2 cellular contexts compared by ENCODE assay signal in the genomic region with DNA sequence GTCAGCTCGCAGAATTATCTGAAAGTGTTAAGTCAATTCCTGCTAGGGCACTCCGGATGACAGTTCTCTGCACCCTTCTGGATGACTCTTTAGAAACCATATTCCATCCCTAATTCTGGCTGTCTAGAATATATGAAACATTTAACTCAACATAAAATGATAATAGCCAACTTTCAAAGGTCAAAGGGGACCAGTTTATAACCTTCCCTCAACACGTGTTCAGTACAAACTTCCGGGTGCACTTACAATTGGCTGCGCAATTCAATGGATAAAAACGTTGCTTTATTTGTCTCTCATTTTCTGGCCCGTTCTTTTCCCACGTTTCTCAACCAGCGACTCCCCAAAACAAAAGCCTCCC.
A peak's percentile ranks its signal among the peaks of the same experiment; 100 is the strongest.
TF ChIP-seq lines count a peak whose summit lies in the region.

No MANE protein-coding gene starts in this region.

TF ChIP-seq in IMR-90, 13 proteins besides CTCF, POLR2A, EP300 and RAD21:
- TF ChIP-seq MXI1 (IDR thresholded peaks at IDR 0.05; ENCODE audit: borderline replicate concordance, low read depth, low read length) (peak; percentile 83; the same call in 1 of the 2 replicates), BHLHE40 (IDR thresholded peaks at IDR 0.05; ENCODE audit: low read depth, low read length) (no peak), MAZ (IDR thresholded peaks at IDR 0.05; ENCODE audit: borderline replicate concordance, low read depth, low read length) (no peak), RCOR1 (IDR thresholded peaks at IDR 0.05; ENCODE audit: insufficient replicate concordance, low read length) (no peak)
- TF ChIP-seq, protein P1, sequence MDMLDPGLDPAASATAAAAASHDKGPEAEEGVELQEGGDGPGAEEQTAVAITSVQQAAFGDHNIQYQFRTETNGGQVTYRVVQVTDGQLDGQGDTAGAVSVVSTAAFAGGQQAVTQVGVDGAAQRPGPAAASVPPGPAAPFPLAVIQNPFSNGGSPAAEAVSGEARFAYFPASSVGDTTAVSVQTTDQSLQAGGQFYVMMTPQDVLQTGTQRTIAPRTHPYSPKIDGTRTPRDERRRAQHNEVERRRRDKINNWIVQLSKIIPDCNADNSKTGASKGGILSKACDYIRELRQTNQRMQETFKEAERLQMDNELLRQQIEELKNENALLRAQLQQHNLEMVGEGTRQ (IDR thresholded peaks at IDR 0.05; ENCODE audit: low read depth, low read length): peak; percentile 60; the same call in 1 of the 2 replicates
- TF ChIP-seq, protein P2, sequence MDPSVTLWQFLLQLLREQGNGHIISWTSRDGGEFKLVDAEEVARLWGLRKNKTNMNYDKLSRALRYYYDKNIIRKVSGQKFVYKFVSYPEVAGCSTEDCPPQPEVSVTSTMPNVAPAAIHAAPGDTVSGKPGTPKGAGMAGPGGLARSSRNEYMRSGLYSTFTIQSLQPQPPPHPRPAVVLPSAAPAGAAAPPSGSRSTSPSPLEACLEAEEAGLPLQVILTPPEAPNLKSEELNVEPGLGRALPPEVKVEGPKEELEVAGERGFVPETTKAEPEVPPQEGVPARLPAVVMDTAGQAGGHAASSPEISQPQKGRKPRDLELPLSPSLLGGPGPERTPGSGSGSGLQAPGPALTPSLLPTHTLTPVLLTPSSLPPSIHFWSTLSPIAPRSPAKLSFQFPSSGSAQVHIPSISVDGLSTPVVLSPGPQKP (IDR thresholded peaks at IDR 0.05; ENCODE audit: borderline replicate concordance, low read depth, low read length): no peak

TF ChIP-seq in liver, 16 proteins besides CTCF, POLR2A, EP300 and RAD21:
- TF ChIP-seq GABPA (IDR thresholded peaks at IDR 0.05 in 1 of 2, conservative IDR thresholded peaks at IDR 0.05 in 1 of 2) (peak in 1 of 2 donors; percentile 63), TAF1 (conservative IDR thresholded peaks at IDR 0.05) (no peak), SP1 (IDR thresholded peaks at IDR 0.05) (no peak), YY1 (IDR thresholded peaks at IDR 0.05) (peak; percentile 57), NR2F2 (IDR thresholded peaks at IDR 0.05) (peak; percentile 88), HNF4A (conservative IDR thresholded peaks at IDR 0.05) (no peak), JUND (IDR thresholded peaks at IDR 0.05) (no peak), FOXA1 (IDR thresholded peaks at IDR 0.05) (no peak), RXRA (IDR thresholded peaks at IDR 0.05) (peak; percentile 36), EGR1 (IDR thresholded peaks at IDR 0.05; ENCODE audit: low read depth in 2 of 2) (no peak), HNF4G (IDR thresholded peaks at IDR 0.05) (no peak), FOXA2 (IDR thresholded peaks at IDR 0.05) (no peak)
- TF ChIP-seq, protein P3, sequence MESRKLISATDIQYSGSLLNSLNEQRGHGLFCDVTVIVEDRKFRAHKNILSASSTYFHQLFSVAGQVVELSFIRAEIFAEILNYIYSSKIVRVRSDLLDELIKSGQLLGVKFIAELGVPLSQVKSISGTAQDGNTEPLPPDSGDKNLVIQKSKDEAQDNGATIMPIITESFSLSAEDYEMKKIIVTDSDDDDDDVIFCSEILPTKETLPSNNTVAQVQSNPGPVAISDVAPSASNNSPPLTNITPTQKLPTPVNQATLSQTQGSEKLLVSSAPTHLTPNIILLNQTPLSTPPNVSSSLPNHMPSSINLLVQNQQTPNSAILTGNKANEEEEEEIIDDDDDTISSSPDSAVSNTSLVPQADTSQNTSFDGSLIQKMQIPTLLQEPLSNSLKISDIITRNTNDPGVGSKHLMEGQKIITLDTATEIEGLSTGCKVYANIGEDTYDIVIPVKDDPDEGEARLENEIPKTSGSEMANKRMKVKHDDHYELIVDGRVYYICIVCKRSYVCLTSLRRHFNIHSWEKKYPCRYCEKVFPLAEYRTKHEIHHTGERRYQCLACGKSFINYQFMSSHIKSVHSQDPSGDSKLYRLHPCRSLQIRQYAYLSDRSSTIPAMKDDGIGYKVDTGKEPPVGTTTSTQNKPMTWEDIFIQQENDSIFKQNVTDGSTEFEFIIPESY (IDR thresholded peaks at IDR 0.05): no peak
- TF ChIP-seq, protein P4, sequence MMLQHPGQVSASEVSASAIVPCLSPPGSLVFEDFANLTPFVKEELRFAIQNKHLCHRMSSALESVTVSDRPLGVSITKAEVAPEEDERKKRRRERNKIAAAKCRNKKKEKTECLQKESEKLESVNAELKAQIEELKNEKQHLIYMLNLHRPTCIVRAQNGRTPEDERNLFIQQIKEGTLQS (IDR thresholded peaks at IDR 0.05): no peak
- TF ChIP-seq, protein P5, sequence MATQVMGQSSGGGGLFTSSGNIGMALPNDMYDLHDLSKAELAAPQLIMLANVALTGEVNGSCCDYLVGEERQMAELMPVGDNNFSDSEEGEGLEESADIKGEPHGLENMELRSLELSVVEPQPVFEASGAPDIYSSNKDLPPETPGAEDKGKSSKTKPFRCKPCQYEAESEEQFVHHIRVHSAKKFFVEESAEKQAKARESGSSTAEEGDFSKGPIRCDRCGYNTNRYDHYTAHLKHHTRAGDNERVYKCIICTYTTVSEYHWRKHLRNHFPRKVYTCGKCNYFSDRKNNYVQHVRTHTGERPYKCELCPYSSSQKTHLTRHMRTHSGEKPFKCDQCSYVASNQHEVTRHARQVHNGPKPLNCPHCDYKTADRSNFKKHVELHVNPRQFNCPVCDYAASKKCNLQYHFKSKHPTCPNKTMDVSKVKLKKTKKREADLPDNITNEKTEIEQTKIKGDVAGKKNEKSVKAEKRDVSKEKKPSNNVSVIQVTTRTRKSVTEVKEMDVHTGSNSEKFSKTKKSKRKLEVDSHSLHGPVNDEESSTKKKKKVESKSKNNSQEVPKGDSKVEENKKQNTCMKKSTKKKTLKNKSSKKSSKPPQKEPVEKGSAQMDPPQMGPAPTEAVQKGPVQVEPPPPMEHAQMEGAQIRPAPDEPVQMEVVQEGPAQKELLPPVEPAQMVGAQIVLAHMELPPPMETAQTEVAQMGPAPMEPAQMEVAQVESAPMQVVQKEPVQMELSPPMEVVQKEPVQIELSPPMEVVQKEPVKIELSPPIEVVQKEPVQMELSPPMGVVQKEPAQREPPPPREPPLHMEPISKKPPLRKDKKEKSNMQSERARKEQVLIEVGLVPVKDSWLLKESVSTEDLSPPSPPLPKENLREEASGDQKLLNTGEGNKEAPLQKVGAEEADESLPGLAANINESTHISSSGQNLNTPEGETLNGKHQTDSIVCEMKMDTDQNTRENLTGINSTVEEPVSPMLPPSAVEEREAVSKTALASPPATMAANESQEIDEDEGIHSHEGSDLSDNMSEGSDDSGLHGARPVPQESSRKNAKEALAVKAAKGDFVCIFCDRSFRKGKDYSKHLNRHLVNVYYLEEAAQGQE (IDR thresholded peaks at IDR 0.05): no peak
- TF ChIP-seq, protein P6, sequence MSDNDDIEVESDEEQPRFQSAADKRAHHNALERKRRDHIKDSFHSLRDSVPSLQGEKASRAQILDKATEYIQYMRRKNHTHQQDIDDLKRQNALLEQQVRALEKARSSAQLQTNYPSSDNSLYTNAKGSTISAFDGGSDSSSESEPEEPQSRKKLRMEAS (IDR thresholded peaks at IDR 0.05): peak; percentile 59
